In the genomic region with DNA sequence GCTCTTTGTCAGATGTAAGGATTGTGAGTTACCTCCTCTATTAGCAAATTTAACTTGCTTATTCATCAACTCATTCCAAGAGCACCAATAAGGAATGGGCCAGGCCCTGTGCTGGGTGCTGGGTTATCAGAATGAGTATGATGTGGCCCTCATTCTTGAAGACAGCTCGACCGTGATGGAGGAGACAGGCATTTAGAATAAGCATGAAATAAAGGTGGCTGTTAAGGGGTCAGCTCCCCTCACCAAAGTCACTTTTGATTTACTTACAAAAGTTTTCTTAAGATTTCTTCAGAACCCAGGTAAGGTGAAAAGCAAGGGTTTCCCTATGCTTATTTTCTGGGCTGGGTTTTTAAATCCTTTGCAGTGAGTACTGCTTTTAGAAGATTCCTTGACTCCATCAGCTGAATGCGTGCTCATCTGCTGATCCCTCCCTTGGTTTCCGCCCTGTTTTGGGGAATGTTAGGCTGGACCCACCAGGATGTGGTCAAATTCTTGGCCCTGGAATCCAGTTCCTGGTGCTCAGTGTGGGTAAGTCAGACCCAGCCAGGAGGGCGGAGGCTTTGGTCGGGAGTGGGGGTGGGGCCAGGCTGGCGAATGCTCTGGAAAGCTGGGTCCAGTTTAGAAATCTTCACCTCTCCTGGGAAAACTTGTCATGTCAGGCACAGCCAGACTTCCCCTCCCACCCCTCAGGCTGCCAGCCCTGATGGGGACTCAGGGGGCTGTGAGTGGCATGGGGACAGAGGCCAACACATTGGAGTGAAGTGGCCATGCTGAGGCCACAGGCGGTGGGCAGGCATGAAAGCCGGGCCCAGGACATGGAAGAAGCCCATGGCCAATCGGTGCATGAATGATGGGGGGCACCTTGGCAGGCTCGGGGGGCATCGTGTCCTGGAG, we compare ENCODE assay signal across 12 cellular contexts. TPM values are rescaled to one million over a fixed set of nuclear protein-coding genes. Genes with fewer than 3 reads are reported as not detected.
DNase-seq lines count a peak whose midpoint lies in the region; ATAC-seq and TF ChIP-seq lines count a peak whose summit lies in the region.
"Had no signal": no experiment of that assay in that cellular context is flagged by ENCODE, and none has a peak within 500 bp of the region (broad histone marks: within the 10 kb centered on the region; RNA-seq: fewer than 3 reads in every experiment).

No MANE protein-coding gene starts in this region.

- H3K36me3 ChIP-seq in adipocyte (ENCODE audit: control insufficient read depth, insufficient read depth, low read length, severe bottlenecking), result no peaks in the 10 kb centered on the region
- H3K36me3 ChIP-seq in stomach, result no peaks in the 10 kb centered on the region
- H3K36me3 ChIP-seq: lower lobe of right lung had no signal

- no peak for TF ChIP-seq EP300 in stomach (IDR thresholded peaks at IDR 0.05)

- H3K27ac ChIP-seq in stomach, result no peak overlapping the region
- H3K27ac ChIP-seq: lower lobe of right lung had no signal

- TF ChIP-seq CTCF in HFFc6 (IDR thresholded peaks at IDR 0.05), result no peak
- no peak for TF ChIP-seq CTCF in stomach (IDR thresholded peaks at IDR 0.05)

- ATAC-seq in GM19328 (IDR thresholded peaks at IDR 0.05; ENCODE audit: unreplicated experiment), result no peak
- ATAC-seq in HG03342 (IDR thresholded peaks at IDR 0.05; ENCODE audit: unreplicated experiment), result no peak
- no peak for ATAC-seq in stimulated activated naive CD8-positive, alpha-beta T cell treated with anti-CD3 and anti-CD28 coated beads, Interleukin-15, Interleukin-2, amounts not matched to agents 100 U/mL and 50 U/mL, for 24 hours
- ATAC-seq: lower lobe of right lung had no signal

- intact Hi-C loops in stomach (cut with DNase I; ENCODE audit: low total_unique reads), result no loop called here

- H3K4me1 Mint-ChIP-seq in HFFc6 (ENCODE audit: low read depth), result peaks cover 78% of the 10 kb centered on the region

- peak overlapping the region; percentile 80 for H3K4me3 Mint-ChIP-seq in HFFc6
- H3K4me3 Mint-ChIP-seq: dendritic cell treated with granulocyte-macrophage colony-stimulating factor and Interleukin-4, amounts not matched to agents 40 ng/mL and 50 ng/mL, for 4 days had no signal

- TF ChIP-seq POLR2A in stomach (IDR thresholded peaks at IDR 0.05), result no peak

- H3K9ac ChIP-seq in adipocyte (ENCODE audit: low read length), result no peak overlapping the region

- no peak overlapping the region for H3K4me3 ChIP-seq in adipocyte (ENCODE audit: low read length)
- H3K4me3 ChIP-seq in stomach, result no peak overlapping the region
- H3K4me3 ChIP-seq: lower lobe of right lung had no signal

- H3K9me3 Mint-ChIP-seq in HFFc6, result peaks cover 15% of the 10 kb centered on the region

- H3K4me1 ChIP-seq in adipocyte (ENCODE audit: control insufficient read depth, insufficient read depth, low read length) (peaks cover 8% of the 10 kb centered on the region), stomach (no peaks in the 10 kb centered on the region)
- H3K4me1 ChIP-seq: lower lobe of right lung had no signal

- H3K36me3 Mint-ChIP-seq in HFFc6 (ENCODE audit: low read depth), result peaks cover 20% of the 10 kb centered on the region

- H3K27me3 Mint-ChIP-seq in HFFc6 (ENCODE audit: insufficient read depth), result peaks cover 1% of the 10 kb centered on the region; the same call in 1 of the 2 replicates

- DNase-seq in HFFc6 (peak; percentile 98), adipocyte (ENCODE audit: low read depth) (peak; percentile 87), foreskin melanocyte (peak; percentile 94), stomach (peak; percentile 19), RKO (ENCODE audit: low spot score) (no peak)
- DNase-seq in stimulated activated naive CD8-positive, alpha-beta T cell treated with anti-CD3 and anti-CD28 coated beads, Interleukin-15, Interleukin-2, amounts not matched to agents 100 U/mL and 50 U/mL, for 24 hours, result no peak
- DNase-seq: lower lobe of right lung, NCI-H1436 treated with DMSO at 0.1 percent for 48 hours, SHP77 had no signal

- peak overlapping the region; percentile 96 for H3K27ac Mint-ChIP-seq in HFFc6

- 74 to 87% (median 78%) methylated on average over 9 to 12 of the region's 12 CpGs for WGBS in stomach, 5 donors

- peaks cover 8% of the 10 kb centered on the region for H3K9me3 ChIP-seq in adipocyte (ENCODE audit: control insufficient read depth, low read length)
- peaks cover 0 to 12% (median 8%) of the 10 kb centered on the region in 4 donors for H3K9me3 ChIP-seq in stomach

- H3K27me3 ChIP-seq in adipocyte (replicated peaks; ENCODE audit: control insufficient read depth, insufficient read depth, low read length) (peaks cover 25% of the 10 kb centered on the region), stomach (peaks cover 0 to 12% (median 0%) of the 10 kb centered on the region in 3 donors)

RNA-seq across cellular contexts. Expression of a gene that starts 15.0 kb away (rescaled TPM):
- total RNA-seq in HFFc6 (2021; fragmentation: NEBNext Ultra II Directional; extraction: Animal tissue kit (Norgen Biotek cat#: 25700)), result under 1 TPM in 5 of 6 experiments, not detected in 1; 0.11 to 0.95 (median 0.22) TPM
- total RNA-seq in stomach, result under 1 TPM in 1 of 5 donors, not detected in 4; 0.37 TPM
- polyA plus RNA-seq in stomach, result 10 to 100 TPM in 1 of 3 donors, not detected in 2; 98.2 TPM
- total RNA-seq: lower lobe of right lung had no signal

RNA-seq across cellular contexts. Expression of a gene that starts 59.0 kb away (rescaled TPM):
- under 1 TPM in 4 of 6 experiments, not detected in 2; 0.05 to 0.14 (median 0.07) TPM for total RNA-seq in HFFc6 (2021; fragmentation: NEBNext Ultra II Directional; extraction: Animal tissue kit (Norgen Biotek cat#: 25700))
- total RNA-seq in stomach, result not detected
- 1 to 10 TPM in 1 of 3 donors, not detected in 2; 5.4 TPM for polyA plus RNA-seq in stomach
- total RNA-seq: lower lobe of right lung had no signal

Comparison
In these comparisons a context has a peak if more than half of its experiments do, and no peak if none do; other contexts are left out.
1. DNase-seq: peak in HFFc6 (single experiment), adipocyte (single experiment), foreskin melanocyte (single experiment) and stomach (single experiment); none in stimulated activated naive CD8-positive, alpha-beta T cell treated with anti-CD3 and anti-CD28 coated beads, Interleukin-15, Interleukin-2, amounts not matched to agents 100 U/mL and 50 U/mL, for 24 hours (single experiment) and RKO (single experiment).